11 cellular contexts compared by ENCODE assay signal in genomic region chr7:143360788-143361551, GRCh38. TPM values are rescaled to one million over a fixed set of nuclear protein-coding genes. Genes with fewer than 3 reads are reported as not detected.
A peak's percentile ranks its signal among the peaks of the same experiment; 100 is the strongest.
DNase-seq lines count a peak whose midpoint lies in the region; ATAC-seq and TF ChIP-seq lines count a peak whose summit lies in the region.
"Had no signal": no experiment of that assay in that cellular context is flagged by ENCODE, and none has a peak within 500 bp of the region (broad histone marks: within the 10 kb centered on the region; RNA-seq: fewer than 3 reads in every experiment).

No MANE protein-coding gene starts in this region.

- H3K4me3 ChIP-seq in CD4-positive, CD25-positive, alpha-beta regulatory T cell (ENCODE audit: low read depth, low read length): no peak overlapping the region
- H3K4me3 ChIP-seq in Loucy (ENCODE audit: low read length, poor library complexity, severe bottlenecking) (no peak overlapping the region), mesodermal cell (ENCODE audit: extremely low read depth, insufficient read depth, low read length, poor library complexity, severe bottlenecking) (peak overlapping the region; percentile 62), gastrocnemius medialis (no peak overlapping the region)

- H3K9me2 ChIP-seq in Loucy (replicated peaks; ENCODE audit: low read depth, low read length): no peaks in the 10 kb centered on the region

- H3F3A ChIP-seq in Loucy (ENCODE audit: low read depth): no peaks in the 10 kb centered on the region

- no peak for ATAC-seq in CD4-positive, CD25-positive, alpha-beta regulatory T cell (ENCODE audit: low read depth in 2 of 2)
- ATAC-seq in gastrocnemius medialis (no peak), HG03439 (IDR thresholded peaks at IDR 0.05; ENCODE audit: unreplicated experiment) (no peak), GM21367 (IDR thresholded peaks at IDR 0.05; ENCODE audit: unreplicated experiment) (no peak)

- H3K4me2 ChIP-seq in Loucy (ENCODE audit: low read depth, low read length, poor library complexity, severe bottlenecking): peak overlapping the region; percentile 87

- H3K79me2 ChIP-seq in Loucy (ENCODE audit: insufficient read depth, low read length): no peaks in the 10 kb centered on the region

- TF ChIP-seq CTCF in Loucy (conservative IDR thresholded peaks at IDR 0.05; ENCODE audit: low read length) (no peak), brain (conservative IDR thresholded peaks at IDR 0.05) (no peak), gastrocnemius medialis (IDR thresholded peaks at IDR 0.05 in 4 of 5, conservative IDR thresholded peaks at IDR 0.05 in 1 of 5) (no peak)

- H4K20me1 ChIP-seq in Loucy (ENCODE audit: insufficient read depth, low read length, poor library complexity, severe bottlenecking): no peaks in the 10 kb centered on the region

- no peaks in the 10 kb centered on the region for H3K36me3 ChIP-seq in CD4-positive, CD25-positive, alpha-beta regulatory T cell (ENCODE audit: control insufficient read depth, insufficient read depth, low read length)
- no peaks in the 10 kb centered on the region for H3K36me3 ChIP-seq in Loucy (ENCODE audit: insufficient read depth, low read length)
- peaks cover 3% of the 10 kb centered on the region for H3K36me3 ChIP-seq in mesodermal cell (ENCODE audit: control insufficient read depth, insufficient read depth, low read length)
- no peaks in the 10 kb centered on the region for H3K36me3 ChIP-seq in gastrocnemius medialis
- H3K36me3 ChIP-seq: transverse colon had no signal

- peak overlapping the region in 1 of 3 donors; percentile 62 for H3K27ac Mint-ChIP-seq in CD4-positive, CD25-positive, alpha-beta regulatory T cell
- peak overlapping the region; percentile 46 to 96 (median 78) for H3K27ac Mint-ChIP-seq in brain

- H3K9ac ChIP-seq in Loucy (ENCODE audit: low read depth, low read length, poor library complexity, severe bottlenecking): no peak overlapping the region

- WGBS in mesodermal cell (ENCODE audit: insufficient coverage in 2 of 2), 2 experiments: 28 to 33% methylated on average over 11 to 18 of the region's 19 CpGs

- intact Hi-C loops in gastrocnemius medialis (cut with DNase I; ENCODE audit: low total_unique reads): no loop called here

- H3K27me3 Mint-ChIP-seq in CD4-positive, CD25-positive, alpha-beta regulatory T cell: peaks cover 60% of the 10 kb centered on the region
- peaks cover 7% of the 10 kb centered on the region for H3K27me3 Mint-ChIP-seq in brain

- DNase-seq in CD4-positive, CD25-positive, alpha-beta regulatory T cell: no peak
- no peak for DNase-seq in gastrocnemius medialis
- DNase-seq in epidermal melanocyte (ENCODE audit: insufficient read length, low spot score): no peak
- DNase-seq: effector CD8-positive, alpha-beta T cell; left cardiac atrium; transverse colon had no signal

- no peaks in the 10 kb centered on the region for H3K9me3 ChIP-seq in CD4-positive, CD25-positive, alpha-beta regulatory T cell (ENCODE audit: control insufficient read depth in 2 of 2, low read length in 2 of 2)
- no peaks in the 10 kb centered on the region for H3K9me3 ChIP-seq in Loucy (ENCODE audit: insufficient read depth, low read depth, low read length)
- no peaks in the 10 kb centered on the region for H3K9me3 ChIP-seq in mesodermal cell (ENCODE audit: control insufficient read depth, low read length)
- no peaks in the 10 kb centered on the region for H3K9me3 ChIP-seq in gastrocnemius medialis
- H3K9me3 ChIP-seq: transverse colon had no signal

- H3K27me3 ChIP-seq in CD4-positive, CD25-positive, alpha-beta regulatory T cell (ENCODE audit: control insufficient read depth, insufficient read depth, low read length): peaks cover 23% of the 10 kb centered on the region
- H3K27me3 ChIP-seq in Loucy (ENCODE audit: insufficient read depth, low read length, poor library complexity, severe bottlenecking) (no peaks in the 10 kb centered on the region), gastrocnemius medialis (peaks cover 29 to 43% (median 39%) of the 10 kb centered on the region in 3 donors)

- in situ Hi-C loops in gastrocnemius medialis (cut with MboI; ENCODE audit: low sequenced_read_pairs in 4 of 4): no loop called here

- peak overlapping the region; percentile 76 to 87 (median 85) for H3K4me3 Mint-ChIP-seq in CD4-positive, CD25-positive, alpha-beta regulatory T cell
- peak overlapping the region; percentile 76 to 90 (median 80) for H3K4me3 Mint-ChIP-seq in brain

- TF ChIP-seq POLR2A in gastrocnemius medialis (IDR thresholded peaks at IDR 0.05): no peak

- H3K4me1 Mint-ChIP-seq in CD4-positive, CD25-positive, alpha-beta regulatory T cell: peaks cover 5 to 25% (median 12%) of the 10 kb centered on the region in 4 donors
- peaks cover 21% of the 10 kb centered on the region for H3K4me1 Mint-ChIP-seq in brain

- H3K36me3 Mint-ChIP-seq in CD4-positive, CD25-positive, alpha-beta regulatory T cell: peaks cover 2% of the 10 kb centered on the region
- peaks cover 28% of the 10 kb centered on the region for H3K36me3 Mint-ChIP-seq in brain

- no peak overlapping the region for H3K27ac ChIP-seq in CD4-positive, CD25-positive, alpha-beta regulatory T cell (ENCODE audit: insufficient read depth, low read length, poor library complexity, severe bottlenecking)
- H3K27ac ChIP-seq in mesodermal cell (ENCODE audit: low read depth, low read length, severe bottlenecking) (no peak overlapping the region), gastrocnemius medialis (no peak overlapping the region)
- H3K27ac ChIP-seq: transverse colon had no signal

- H3K4me1 ChIP-seq in CD4-positive, CD25-positive, alpha-beta regulatory T cell (ENCODE audit: control insufficient read depth, insufficient read depth, low read length, poor library complexity, severe bottlenecking): peaks cover 19% of the 10 kb centered on the region
- H3K4me1 ChIP-seq in Loucy (ENCODE audit: insufficient read depth, low read length, poor library complexity, severe bottlenecking) (peaks cover 13% of the 10 kb centered on the region), mesodermal cell (ENCODE audit: control insufficient read depth, insufficient read depth, low read length, poor library complexity, severe bottlenecking) (peaks cover 4% of the 10 kb centered on the region), gastrocnemius medialis (peaks cover 5 to 10% of the 10 kb centered on the region in 2 donors)

- no peaks in the 10 kb centered on the region for H3K9me3 Mint-ChIP-seq in CD4-positive, CD25-positive, alpha-beta regulatory T cell
- peaks cover 0 to 5% (median 0%) of the 10 kb centered on the region in 5 experiments for H3K9me3 Mint-ChIP-seq in brain

- H2AFZ ChIP-seq in Loucy (ENCODE audit: low read length): no peak overlapping the region

RNA-seq across cellular contexts. Expression of gene FAM131B, which starts 1.5 kb away (rescaled TPM):
- 0.27 TPM for total RNA-seq in CD4-positive, CD25-positive, alpha-beta regulatory T cell
- polyA plus RNA-seq in CD4-positive, CD25-positive, alpha-beta regulatory T cell: under 1 TPM in 3 of 4 donors, not detected in 1; 0.14 to 0.36 (median 0.35) TPM
- 69.6 TPM for polyA plus RNA-seq in brain (ENCODE audit: insufficient read depth, low read depth, low replicate concordance)
- 7.7 TPM for polyA plus RNA-seq in mesodermal cell (2013, experiment 1 of 2)
- 6.6 TPM for polyA plus RNA-seq in mesodermal cell (2013, experiment 2 of 2)
- 1 to 10 TPM in 1 of 4 donors, under 1 TPM in 2, not detected in 1; 0.33 to 1.2 (median 0.38) TPM for total RNA-seq in gastrocnemius medialis

RNA-seq across cellular contexts. Expression of gene ZYX, which starts 20.2 kb away (rescaled TPM):
- total RNA-seq in CD4-positive, CD25-positive, alpha-beta regulatory T cell: 174 TPM
- polyA plus RNA-seq in CD4-positive, CD25-positive, alpha-beta regulatory T cell: 100 to 1,000 TPM in 1 of 4 donors, 10 to 100 TPM in 3; 81.1 to 105 (median 89.5) TPM
- 79.6 TPM for polyA plus RNA-seq in brain (ENCODE audit: insufficient read depth, low read depth, low replicate concordance)
- 271 TPM for polyA plus RNA-seq in mesodermal cell (2013, experiment 1 of 2)
- polyA plus RNA-seq in mesodermal cell (2013, experiment 2 of 2): 222 TPM
- 10 to 100 TPM; 27.1 to 81.8 (median 43.2) TPM for total RNA-seq in gastrocnemius medialis

RNA-seq across cellular contexts. Expression of gene CLCN1, which starts 45.1 kb away (rescaled TPM):
- not detected for total RNA-seq in CD4-positive, CD25-positive, alpha-beta regulatory T cell
- polyA plus RNA-seq in CD4-positive, CD25-positive, alpha-beta regulatory T cell: under 1 TPM in 1 of 4 donors, not detected in 3; 0.05 TPM
- polyA plus RNA-seq in brain (ENCODE audit: insufficient read depth, low read depth, low replicate concordance): not detected
- polyA plus RNA-seq in mesodermal cell (2013, experiment 1 of 2): not detected
- not detected for polyA plus RNA-seq in mesodermal cell (2013, experiment 2 of 2)
- total RNA-seq in gastrocnemius medialis: 1 to 10 TPM in 3 of 4 donors, under 1 TPM in 1; 0.92 to 2.9 (median 1.7) TPM
- total RNA-seq: left cardiac atrium, transverse colon had no signal

RNA-seq across cellular contexts. Expression of gene EPHA1, which starts 47.7 kb away (rescaled TPM):
- total RNA-seq in CD4-positive, CD25-positive, alpha-beta regulatory T cell: 5.0 TPM
- polyA plus RNA-seq in CD4-positive, CD25-positive, alpha-beta regulatory T cell: 10 to 100 TPM in 1 of 4 donors, 1 to 10 TPM in 3; 1.4 to 10.3 (median 4.8) TPM
- polyA plus RNA-seq in brain (ENCODE audit: insufficient read depth, low read depth, low replicate concordance): 0.42 TPM
- 1.0 TPM for polyA plus RNA-seq in mesodermal cell (2013, experiment 1 of 2)
- 1.5 TPM for polyA plus RNA-seq in mesodermal cell (2013, experiment 2 of 2)
- not detected for total RNA-seq in gastrocnemius medialis
